ENCODE assay signal across 1 cellular context in the genomic region with DNA sequence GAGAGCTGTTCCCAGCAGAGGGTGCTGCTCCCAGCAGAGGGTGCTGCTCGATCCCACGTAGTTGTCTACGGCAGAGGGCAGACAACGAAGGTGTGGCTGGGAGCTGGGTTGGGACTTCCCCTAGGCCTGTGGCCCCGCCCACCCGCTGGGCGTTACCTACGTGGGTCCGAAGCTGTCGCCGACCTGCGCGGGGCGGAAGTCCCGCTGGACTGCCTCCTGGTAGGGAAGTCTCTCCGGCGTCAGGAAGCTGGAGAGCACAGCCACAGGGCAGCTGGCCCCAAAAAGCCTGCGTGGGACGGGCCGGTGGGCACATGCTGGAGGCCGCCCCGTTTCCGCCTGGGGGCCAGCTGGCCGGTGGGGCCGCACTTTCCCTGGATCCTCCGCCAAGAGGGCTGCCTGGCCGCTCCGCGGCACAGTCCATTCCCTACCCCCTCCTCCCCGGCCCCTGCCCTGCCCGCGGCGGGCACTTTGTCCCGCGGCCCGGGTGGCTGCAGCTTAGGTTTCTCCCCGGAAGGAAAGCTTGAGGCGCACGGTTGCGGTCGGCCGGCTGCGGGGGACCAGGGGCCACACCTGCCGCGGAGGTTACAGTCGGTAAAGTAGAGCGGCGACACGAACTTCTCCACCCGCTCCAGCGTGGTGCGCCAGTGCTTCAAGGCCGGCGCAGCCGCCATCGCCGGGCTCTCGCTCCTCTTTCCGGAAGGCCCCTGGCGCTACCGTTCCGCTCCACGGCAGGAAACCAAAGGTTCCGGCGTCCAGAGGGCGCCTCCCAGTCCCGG.
TF ChIP-seq lines count a peak whose summit lies in the region.

A gene (minus strand): TSS at position 695 of the 776 bp plus-strand sequence. CDS start 24 bp downstream, at position 671.

TF ChIP-seq in HepG2, 621 proteins besides CTCF, POLR2A, EP300 and RAD21 (continued from another document and continues in another):
- 0 out of 2 replicates have a peak, but pooled peaks have one; percentile 90 for TF ChIP-seq SP140L (CRISPR knock-in tag; IDR thresholded peaks at IDR 0.05; ENCODE audit: borderline replicate concordance)
- peak; percentile 81; the same call in 1 of the 2 replicates for TF ChIP-seq POLR2AphosphoS5 (IDR thresholded peaks at IDR 0.05; ENCODE audit: low read depth, low read length)
- TF ChIP-seq, protein P1, sequence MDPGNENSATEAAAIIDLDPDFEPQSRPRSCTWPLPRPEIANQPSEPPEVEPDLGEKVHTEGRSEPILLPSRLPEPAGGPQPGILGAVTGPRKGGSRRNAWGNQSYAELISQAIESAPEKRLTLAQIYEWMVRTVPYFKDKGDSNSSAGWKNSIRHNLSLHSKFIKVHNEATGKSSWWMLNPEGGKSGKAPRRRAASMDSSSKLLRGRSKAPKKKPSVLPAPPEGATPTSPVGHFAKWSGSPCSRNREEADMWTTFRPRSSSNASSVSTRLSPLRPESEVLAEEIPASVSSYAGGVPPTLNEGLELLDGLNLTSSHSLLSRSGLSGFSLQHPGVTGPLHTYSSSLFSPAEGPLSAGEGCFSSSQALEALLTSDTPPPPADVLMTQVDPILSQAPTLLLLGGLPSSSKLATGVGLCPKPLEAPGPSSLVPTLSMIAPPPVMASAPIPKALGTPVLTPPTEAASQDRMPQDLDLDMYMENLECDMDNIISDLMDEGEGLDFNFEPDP (CRISPR knock-in tag; conservative IDR thresholded peaks at IDR 0.05), result no peak
- TF ChIP-seq, protein P2, sequence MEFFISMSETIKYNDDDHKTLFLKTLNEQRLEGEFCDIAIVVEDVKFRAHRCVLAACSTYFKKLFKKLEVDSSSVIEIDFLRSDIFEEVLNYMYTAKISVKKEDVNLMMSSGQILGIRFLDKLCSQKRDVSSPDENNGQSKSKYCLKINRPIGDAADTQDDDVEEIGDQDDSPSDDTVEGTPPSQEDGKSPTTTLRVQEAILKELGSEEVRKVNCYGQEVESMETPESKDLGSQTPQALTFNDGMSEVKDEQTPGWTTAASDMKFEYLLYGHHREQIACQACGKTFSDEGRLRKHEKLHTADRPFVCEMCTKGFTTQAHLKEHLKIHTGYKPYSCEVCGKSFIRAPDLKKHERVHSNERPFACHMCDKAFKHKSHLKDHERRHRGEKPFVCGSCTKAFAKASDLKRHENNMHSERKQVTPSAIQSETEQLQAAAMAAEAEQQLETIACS (CRISPR knock-in tag; IDR thresholded peaks at IDR 0.05), result 0 out of 2 replicates have a peak, but pooled peaks have one; percentile 20
- TF ChIP-seq, protein P3, sequence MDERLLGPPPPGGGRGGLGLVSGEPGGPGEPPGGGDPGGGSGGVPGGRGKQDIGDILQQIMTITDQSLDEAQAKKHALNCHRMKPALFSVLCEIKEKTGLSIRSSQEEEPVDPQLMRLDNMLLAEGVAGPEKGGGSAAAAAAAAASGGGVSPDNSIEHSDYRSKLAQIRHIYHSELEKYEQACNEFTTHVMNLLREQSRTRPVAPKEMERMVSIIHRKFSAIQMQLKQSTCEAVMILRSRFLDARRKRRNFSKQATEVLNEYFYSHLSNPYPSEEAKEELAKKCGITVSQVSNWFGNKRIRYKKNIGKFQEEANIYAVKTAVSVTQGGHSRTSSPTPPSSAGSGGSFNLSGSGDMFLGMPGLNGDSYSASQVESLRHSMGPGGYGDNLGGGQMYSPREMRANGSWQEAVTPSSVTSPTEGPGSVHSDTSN (CRISPR knock-in tag; IDR thresholded peaks at IDR 0.05), result no peak
- TF ChIP-seq GABPA (IDR thresholded peaks at IDR 0.05; ENCODE audit: low read depth, low read length), result peak; percentile 93
- peak; percentile 96 for TF ChIP-seq GABPA (CRISPR knock-in tag; IDR thresholded peaks at IDR 0.05; ENCODE audit: low read depth)
- TF ChIP-seq HHEX (CRISPR knock-in tag; IDR thresholded peaks at IDR 0.05), result no peak
- peak; percentile 47; the same call in 1 of the 2 replicates for TF ChIP-seq NFIC (IDR thresholded peaks at IDR 0.05; ENCODE audit: low read length)
- TF ChIP-seq ZNF12 (CRISPR knock-in tag; IDR thresholded peaks at IDR 0.05), result no peak; the same call in 1 of the 2 replicates
- TF ChIP-seq RELA (CRISPR knock-in tag; IDR thresholded peaks at IDR 0.05), result peak; percentile 75; the same call in 1 of the 2 replicates
- TF ChIP-seq PHF8 (CRISPR knock-in tag; IDR thresholded peaks at IDR 0.05), result peak; percentile 92
- peak; percentile 39; the same call in 1 of the 2 replicates for TF ChIP-seq TGIF2 (CRISPR knock-in tag; IDR thresholded peaks at IDR 0.05)
- TF ChIP-seq MBD4 (IDR thresholded peaks at IDR 0.05; ENCODE audit: borderline replicate concordance, low read length), result no peak
- no peak for TF ChIP-seq ATRX (CRISPR knock-in tag; IDR thresholded peaks at IDR 0.05; ENCODE audit: borderline replicate concordance)
- TF ChIP-seq, protein P4, sequence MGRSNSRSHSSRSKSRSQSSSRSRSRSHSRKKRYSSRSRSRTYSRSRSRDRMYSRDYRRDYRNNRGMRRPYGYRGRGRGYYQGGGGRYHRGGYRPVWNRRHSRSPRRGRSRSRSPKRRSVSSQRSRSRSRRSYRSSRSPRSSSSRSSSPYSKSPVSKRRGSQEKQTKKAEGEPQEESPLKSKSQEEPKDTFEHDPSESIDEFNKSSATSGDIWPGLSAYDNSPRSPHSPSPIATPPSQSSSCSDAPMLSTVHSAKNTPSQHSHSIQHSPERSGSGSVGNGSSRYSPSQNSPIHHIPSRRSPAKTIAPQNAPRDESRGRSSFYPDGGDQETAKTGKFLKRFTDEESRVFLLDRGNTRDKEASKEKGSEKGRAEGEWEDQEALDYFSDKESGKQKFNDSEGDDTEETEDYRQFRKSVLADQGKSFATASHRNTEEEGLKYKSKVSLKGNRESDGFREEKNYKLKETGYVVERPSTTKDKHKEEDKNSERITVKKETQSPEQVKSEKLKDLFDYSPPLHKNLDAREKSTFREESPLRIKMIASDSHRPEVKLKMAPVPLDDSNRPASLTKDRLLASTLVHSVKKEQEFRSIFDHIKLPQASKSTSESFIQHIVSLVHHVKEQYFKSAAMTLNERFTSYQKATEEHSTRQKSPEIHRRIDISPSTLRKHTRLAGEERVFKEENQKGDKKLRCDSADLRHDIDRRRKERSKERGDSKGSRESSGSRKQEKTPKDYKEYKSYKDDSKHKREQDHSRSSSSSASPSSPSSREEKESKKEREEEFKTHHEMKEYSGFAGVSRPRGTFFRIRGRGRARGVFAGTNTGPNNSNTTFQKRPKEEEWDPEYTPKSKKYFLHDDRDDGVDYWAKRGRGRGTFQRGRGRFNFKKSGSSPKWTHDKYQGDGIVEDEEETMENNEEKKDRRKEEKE (IDR thresholded peaks at IDR 0.05), result no peak
- TF ChIP-seq, protein P5, sequence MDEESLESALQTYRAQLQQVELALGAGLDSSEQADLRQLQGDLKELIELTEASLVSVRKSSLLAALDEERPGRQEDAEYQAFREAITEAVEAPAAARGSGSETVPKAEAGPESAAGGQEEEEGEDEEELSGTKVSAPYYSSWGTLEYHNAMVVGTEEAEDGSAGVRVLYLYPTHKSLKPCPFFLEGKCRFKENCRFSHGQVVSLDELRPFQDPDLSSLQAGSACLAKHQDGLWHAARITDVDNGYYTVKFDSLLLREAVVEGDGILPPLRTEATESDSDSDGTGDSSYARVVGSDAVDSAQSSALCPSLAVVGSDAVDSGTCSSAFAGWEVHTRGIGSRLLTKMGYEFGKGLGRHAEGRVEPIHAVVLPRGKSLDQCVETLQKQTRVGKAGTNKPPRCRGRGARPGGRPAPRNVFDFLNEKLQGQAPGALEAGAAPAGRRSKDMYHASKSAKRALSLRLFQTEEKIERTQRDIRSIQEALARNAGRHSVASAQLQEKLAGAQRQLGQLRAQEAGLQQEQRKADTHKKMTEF (CRISPR knock-in tag; IDR thresholded peaks at IDR 0.05), result peak; percentile 97
- TF ChIP-seq, protein P6, sequence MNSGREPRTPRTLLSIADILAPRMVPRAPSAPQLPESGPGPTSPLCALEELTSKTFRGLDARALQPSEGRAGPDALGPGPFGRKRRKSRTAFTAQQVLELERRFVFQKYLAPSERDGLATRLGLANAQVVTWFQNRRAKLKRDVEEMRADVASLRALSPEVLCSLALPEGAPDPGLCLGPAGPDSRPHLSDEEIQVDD (CRISPR knock-in tag; IDR thresholded peaks at IDR 0.05; ENCODE audit: borderline replicate concordance), result no peak
- peak; percentile 81 for TF ChIP-seq PHF5A (CRISPR knock-in tag; IDR thresholded peaks at IDR 0.05; ENCODE audit: low read depth, unreplicated experiment)
- peak; percentile 60 for TF ChIP-seq SP2 (CRISPR knock-in tag; IDR thresholded peaks at IDR 0.05)
- TF ChIP-seq SETDB1 (CRISPR knock-in tag; IDR thresholded peaks at IDR 0.05; ENCODE audit: borderline replicate concordance), result no peak
- peak; percentile 41 for TF ChIP-seq CREM (IDR thresholded peaks at IDR 0.05)
- no peak for TF ChIP-seq CREM (CRISPR knock-in tag; IDR thresholded peaks at IDR 0.05)
- TF ChIP-seq ZNF749 (CRISPR knock-in tag; IDR thresholded peaks at IDR 0.05; ENCODE audit: borderline replicate concordance), result peak; percentile 42; the same call in 1 of the 2 replicates
- no peak for TF ChIP-seq JUN (CRISPR knock-in tag; IDR thresholded peaks at IDR 0.05)
- TF ChIP-seq ZEB1 (IDR thresholded peaks at IDR 0.05; ENCODE audit: insufficient replicate concordance, low read depth), result no peak
- TF ChIP-seq RXRB (CRISPR knock-in tag; IDR thresholded peaks at IDR 0.05; ENCODE audit: borderline replicate concordance), result peak; percentile 60
- no peak for TF ChIP-seq ZSCAN20 (CRISPR knock-in tag; IDR thresholded peaks at IDR 0.05; ENCODE audit: borderline replicate concordance)
- 0 out of 2 replicates have a peak, but pooled peaks have one; percentile 21 for TF ChIP-seq HNRNPL (IDR thresholded peaks at IDR 0.05; ENCODE audit: low read depth, low read length)
- no peak for TF ChIP-seq DNMT3B (CRISPR knock-in tag; conservative IDR thresholded peaks at IDR 0.05)
- TF ChIP-seq ZNF253 (CRISPR knock-in tag; IDR thresholded peaks at IDR 0.05; ENCODE audit: borderline replicate concordance), result no peak
- TF ChIP-seq, protein P7, sequence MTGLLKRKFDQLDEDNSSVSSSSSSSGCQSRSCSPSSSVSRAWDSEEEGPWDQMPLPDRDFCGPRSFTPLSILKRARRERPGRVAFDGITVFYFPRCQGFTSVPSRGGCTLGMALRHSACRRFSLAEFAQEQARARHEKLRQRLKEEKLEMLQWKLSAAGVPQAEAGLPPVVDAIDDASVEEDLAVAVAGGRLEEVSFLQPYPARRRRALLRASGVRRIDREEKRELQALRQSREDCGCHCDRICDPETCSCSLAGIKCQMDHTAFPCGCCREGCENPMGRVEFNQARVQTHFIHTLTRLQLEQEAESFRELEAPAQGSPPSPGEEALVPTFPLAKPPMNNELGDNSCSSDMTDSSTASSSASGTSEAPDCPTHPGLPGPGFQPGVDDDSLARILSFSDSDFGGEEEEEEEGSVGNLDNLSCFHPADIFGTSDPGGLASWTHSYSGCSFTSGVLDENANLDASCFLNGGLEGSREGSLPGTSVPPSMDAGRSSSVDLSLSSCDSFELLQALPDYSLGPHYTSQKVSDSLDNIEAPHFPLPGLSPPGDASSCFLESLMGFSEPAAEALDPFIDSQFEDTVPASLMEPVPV (CRISPR knock-in tag; IDR thresholded peaks at IDR 0.05), result peak; percentile 72
- peak; percentile 68 for TF ChIP-seq ZNF317 (CRISPR knock-in tag; IDR thresholded peaks at IDR 0.05)
- TF ChIP-seq, protein P8, sequence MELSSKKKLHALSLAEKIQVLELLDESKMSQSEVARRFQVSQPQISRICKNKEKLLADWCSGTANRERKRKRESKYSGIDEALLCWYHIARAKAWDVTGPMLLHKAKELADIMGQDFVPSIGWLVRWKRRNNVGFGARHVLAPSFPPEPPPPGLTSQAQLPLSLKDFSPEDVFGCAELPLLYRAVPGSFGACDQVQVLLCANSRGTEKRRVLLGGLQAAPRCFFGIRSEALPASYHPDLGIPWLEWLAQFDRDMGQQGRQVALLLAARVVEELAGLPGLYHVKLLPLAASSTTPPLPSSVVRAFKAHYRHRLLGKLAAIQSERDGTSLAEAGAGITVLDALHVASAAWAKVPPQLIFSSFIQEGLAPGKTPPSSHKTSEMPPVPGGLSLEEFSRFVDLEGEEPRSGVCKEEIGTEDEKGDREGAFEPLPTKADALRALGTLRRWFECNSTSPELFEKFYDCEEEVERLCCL (CRISPR knock-in tag; IDR thresholded peaks at IDR 0.05; ENCODE audit: borderline replicate concordance), result no peak
- peak; percentile 66; the same call in 1 of the 2 replicates for TF ChIP-seq ARHGAP35 (CRISPR knock-in tag; IDR thresholded peaks at IDR 0.05; ENCODE audit: borderline replicate concordance)
- peak; percentile 95 for TF ChIP-seq FIP1L1 (IDR thresholded peaks at IDR 0.05; ENCODE audit: borderline replicate concordance, insufficient read depth, low read depth, low read length)
- TF ChIP-seq, protein P9, sequence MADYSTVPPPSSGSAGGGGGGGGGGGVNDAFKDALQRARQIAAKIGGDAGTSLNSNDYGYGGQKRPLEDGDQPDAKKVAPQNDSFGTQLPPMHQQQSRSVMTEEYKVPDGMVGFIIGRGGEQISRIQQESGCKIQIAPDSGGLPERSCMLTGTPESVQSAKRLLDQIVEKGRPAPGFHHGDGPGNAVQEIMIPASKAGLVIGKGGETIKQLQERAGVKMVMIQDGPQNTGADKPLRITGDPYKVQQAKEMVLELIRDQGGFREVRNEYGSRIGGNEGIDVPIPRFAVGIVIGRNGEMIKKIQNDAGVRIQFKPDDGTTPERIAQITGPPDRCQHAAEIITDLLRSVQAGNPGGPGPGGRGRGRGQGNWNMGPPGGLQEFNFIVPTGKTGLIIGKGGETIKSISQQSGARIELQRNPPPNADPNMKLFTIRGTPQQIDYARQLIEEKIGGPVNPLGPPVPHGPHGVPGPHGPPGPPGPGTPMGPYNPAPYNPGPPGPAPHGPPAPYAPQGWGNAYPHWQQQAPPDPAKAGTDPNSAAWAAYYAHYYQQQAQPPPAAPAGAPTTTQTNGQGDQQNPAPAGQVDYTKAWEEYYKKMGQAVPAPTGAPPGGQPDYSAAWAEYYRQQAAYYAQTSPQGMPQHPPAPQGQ (CRISPR knock-in tag; IDR thresholded peaks at IDR 0.05; ENCODE audit: borderline replicate concordance), result peak; percentile 64; the same call in 1 of the 2 replicates
- TF ChIP-seq SALL1 (CRISPR knock-in tag; IDR thresholded peaks at IDR 0.05), result peak; percentile 82
- TF ChIP-seq NFRKB (IDR thresholded peaks at IDR 0.05), result no peak
- TF ChIP-seq TBX3 (IDR thresholded peaks at IDR 0.05; ENCODE audit: borderline replicate concordance), result peak; percentile 14; the same call in 1 of the 2 replicates
- TF ChIP-seq ATF1 (CRISPR knock-in tag; IDR thresholded peaks at IDR 0.05), result no peak
